Comparison of ENCODE assay signal across 19 cellular contexts in the genomic region with DNA sequence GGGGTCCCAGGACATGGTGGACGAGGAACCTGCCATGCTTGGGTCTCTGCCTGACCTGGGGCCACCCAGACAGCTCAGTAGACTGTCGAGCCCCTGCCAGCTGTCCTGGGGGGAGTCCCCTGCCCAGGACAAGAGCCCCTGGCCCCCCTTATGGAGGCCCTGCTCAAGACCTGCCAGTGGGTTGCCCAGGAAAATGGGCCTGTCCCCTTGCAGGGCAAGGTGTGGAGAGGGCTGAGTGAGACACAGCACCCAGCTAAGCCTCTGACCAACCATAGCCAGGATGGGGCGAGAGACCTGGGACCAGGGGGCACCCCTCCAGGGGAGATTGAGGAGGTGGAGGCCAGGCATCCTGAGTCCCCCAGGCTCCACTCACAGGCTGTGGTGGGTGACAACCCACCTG. TPM values are rescaled to one million over a fixed set of nuclear protein-coding genes. Genes with fewer than 3 reads are reported as not detected.
DNase-seq lines count a peak whose midpoint lies in the region; ATAC-seq, FAIRE-seq and TF ChIP-seq lines count a peak whose summit lies in the region.
"Had no signal": no experiment of that assay in that cellular context is flagged by ENCODE, and none has a peak within 500 bp of the region (broad histone marks: within the 10 kb centered on the region; RNA-seq: fewer than 3 reads in every experiment).

No MANE protein-coding gene starts in this region.

- TF ChIP-seq CTCF in HCT116 (IDR thresholded peaks at IDR 0.05 in 2 of 3, conservative IDR thresholded peaks at IDR 0.05 in 1 of 3; ENCODE audit: borderline replicate concordance in 1 of 3, insufficient read depth in 1 of 3, low read depth in 2 of 3, low read length in 2 of 3), result no peak
- TF ChIP-seq CTCF in neural progenitor cell (IDR thresholded peaks at IDR 0.05), result no peak

- H3K9me3 Mint-ChIP-seq in activated T-cell treated with anti-CD3 and anti-CD28 coated beads, Interleukin-2, amount 50 U/mL, for 72 hours, result no peaks in the 10 kb centered on the region
- no peaks in the 10 kb centered on the region for H3K9me3 Mint-ChIP-seq in activated naive CD8-positive, alpha-beta T cell treated with anti-CD3 and anti-CD28 coated beads for 36 hours
- no peaks in the 10 kb centered on the region for H3K9me3 Mint-ChIP-seq in neural progenitor cell

- CTCF ChIA-PET in HCT116 (lab: Charles Lee), result no interaction called here

- RAD21 ChIA-PET in HCT116 (lab: Charles Lee; ENCODE audit: low non-redundant PET in 1 of 2, low total read pairs in 2 of 2, uncharacterized antibody in 2 of 2, unreplicated experiment in 2 of 2), result no interaction called here

- no peak overlapping the region for H2AFZ ChIP-seq in HCT116 (ENCODE audit: low read depth, low read length, poor library complexity, severe bottlenecking)
- H2AFZ ChIP-seq in neural progenitor cell (replicated peaks), result no peak overlapping the region

- FAIRE-seq in frontal cortex (lab: Jason Lieb, UNC), result no peak
- FAIRE-seq: D721Med had no signal

- H3K9me2 ChIP-seq in HCT116 (ENCODE audit: insufficient read depth), result no peaks in the 10 kb centered on the region

- H3K4me2 ChIP-seq in HCT116 (ENCODE audit: low read length) (peak overlapping the region; percentile 77), neural progenitor cell (no peak overlapping the region)

- no peaks in the 10 kb centered on the region for H3K27me3 Mint-ChIP-seq in activated T-cell treated with anti-CD3 and anti-CD28 coated beads, Interleukin-2, amount 50 U/mL, for 72 hours (ENCODE audit: low read depth)
- no peaks in the 10 kb centered on the region for H3K27me3 Mint-ChIP-seq in activated naive CD8-positive, alpha-beta T cell treated with anti-CD3 and anti-CD28 coated beads for 36 hours
- H3K27me3 Mint-ChIP-seq in neural progenitor cell (ENCODE audit: insufficient read depth, low read depth), result peaks cover 2% of the 10 kb centered on the region

- peaks cover 7% of the 10 kb centered on the region for H3K4me1 Mint-ChIP-seq in activated T-cell treated with anti-CD3 and anti-CD28 coated beads, Interleukin-2, amount 50 U/mL, for 72 hours (ENCODE audit: low read depth)
- H3K4me1 Mint-ChIP-seq in activated naive CD8-positive, alpha-beta T cell treated with anti-CD3 and anti-CD28 coated beads for 36 hours, result no peaks in the 10 kb centered on the region
- H3K4me1 Mint-ChIP-seq in neural progenitor cell, result no peaks in the 10 kb centered on the region

- H3K4me1 ChIP-seq in HCT116 (ENCODE audit: control insufficient read depth in 1 of 2, insufficient read depth in 2 of 2, low read length in 2 of 2) (peaks cover 3 to 5% of the 10 kb centered on the region in 2 experiments; a peak in 2 of 4 replicates), neural progenitor cell (no peaks in the 10 kb centered on the region)

- TF ChIP-seq RAD21 in HCT116 (IDR thresholded peaks at IDR 0.05; ENCODE audit: low read depth), result no peak

- no peaks in the 10 kb centered on the region for H3K27me3 ChIP-seq in HCT116 (ENCODE audit: insufficient read depth, low read length)
- peaks cover 8% of the 10 kb centered on the region for H3K27me3 ChIP-seq in neural progenitor cell
- H3K27me3 ChIP-seq: body of pancreas, thyroid gland had no signal

- H3K9me3 ChIP-seq in HCT116 (ENCODE audit: control insufficient read depth in 1 of 2, insufficient read depth in 1 of 2, low read depth in 1 of 2, low read length in 2 of 2) (no peaks in the 10 kb centered on the region), neural progenitor cell (ENCODE audit: low read depth) (no peaks in the 10 kb centered on the region)
- H3K9me3 ChIP-seq: body of pancreas, thyroid gland had no signal

- no peak for ATAC-seq in activated T-cell treated with anti-CD3 and anti-CD28 coated beads, Interleukin-2, amount 50 U/mL, for 72 hours (replicated peaks in 1 of 2)
- ATAC-seq in HCT116, result no peak
- ATAC-seq in GM21737 (IDR thresholded peaks at IDR 0.05; ENCODE audit: unreplicated experiment), result no peak
- ATAC-seq: body of pancreas had no signal

- intact Hi-C loops in HCT116 (cut with micrococcal nuclease), result no loop called here

- H3K36me3 ChIP-seq in HCT116 (ENCODE audit: control insufficient read depth in 1 of 2, insufficient read depth in 2 of 2, low read length in 2 of 2), result no peaks in the 10 kb centered on the region
- H3K36me3 ChIP-seq in neural progenitor cell, result no peaks in the 10 kb centered on the region
- H3K36me3 ChIP-seq: thyroid gland had no signal

- H3K79me2 ChIP-seq in HCT116 (ENCODE audit: insufficient read depth, low read length), result peaks cover 6% of the 10 kb centered on the region; the same call in 1 of the 2 replicates
- H3K79me2 ChIP-seq in neural progenitor cell (ENCODE audit: low read depth), result peaks cover 7% of the 10 kb centered on the region

- H3K4me3 ChIP-seq in HCT116 (replicated peaks in 1 of 2; ENCODE audit: low read depth in 1 of 2, low read length in 2 of 2) (no peak overlapping the region), neural progenitor cell (no peak overlapping the region)
- H3K4me3 ChIP-seq: body of pancreas, thyroid gland had no signal

- no peak for TF ChIP-seq POLR2A in HCT116 (IDR thresholded peaks at IDR 0.05; ENCODE audit: borderline replicate concordance, extremely low read depth, insufficient read depth, insufficient read length)
- no peak for TF ChIP-seq POLR2A in erythroblast (IDR thresholded peaks at IDR 0.05; ENCODE audit: low read length)

- no TSS peak for BruUV-seq in HCT116 (replicated peaks; lab: Mats Ljungman, UMichigan)

- H3K9ac ChIP-seq in HCT116 (ENCODE audit: low read length), result no peak overlapping the region
- no peak overlapping the region for H3K9ac ChIP-seq in neural progenitor cell

- H3K36me3 Mint-ChIP-seq in activated T-cell treated with anti-CD3 and anti-CD28 coated beads, Interleukin-2, amount 50 U/mL, for 72 hours (ENCODE audit: insufficient read depth in 2 of 2), result no peaks in the 10 kb centered on the region
- peaks cover 3% of the 10 kb centered on the region for H3K36me3 Mint-ChIP-seq in activated naive CD8-positive, alpha-beta T cell treated with anti-CD3 and anti-CD28 coated beads for 36 hours
- H3K36me3 Mint-ChIP-seq in neural progenitor cell, result no peaks in the 10 kb centered on the region

- H3K27ac Mint-ChIP-seq in activated T-cell treated with anti-CD3 and anti-CD28 coated beads, Interleukin-2, amount 50 U/mL, for 72 hours, result no peak overlapping the region
- H3K27ac Mint-ChIP-seq in activated naive CD8-positive, alpha-beta T cell treated with anti-CD3 and anti-CD28 coated beads for 36 hours, result no peak overlapping the region
- H3K27ac Mint-ChIP-seq in neural progenitor cell, result no peak overlapping the region

- H4K20me1 ChIP-seq in HCT116 (ENCODE audit: insufficient read depth) (no peaks in the 10 kb centered on the region), neural progenitor cell (ENCODE audit: low read depth) (peaks cover 19% of the 10 kb centered on the region)

- peaks cover 9% of the 10 kb centered on the region for H3F3A ChIP-seq in neural progenitor cell (ENCODE audit: low read depth)

- POLR2A ChIA-PET in HCT116 (lab: Charles Lee), result no interaction called here

- no peak for DNase-seq in activated T-cell treated with anti-CD3 and anti-CD28 coated beads, Interleukin-2, amount 50 U/mL, for 72 hours
- no peak for DNase-seq in activated T-cell treated with anti-CD3 and anti-CD28 coated beads, Interleukin-2, amount 50 U/mL, for 1 hour
- no peak for DNase-seq in HCT116 (ENCODE audit: low read depth, low spot score)
- no peak for DNase-seq in activated naive CD8-positive, alpha-beta T cell treated with anti-CD3 and anti-CD28 coated beads for 36 hours
- DNase-seq in neural progenitor cell (ENCODE audit: low spot score), result no peak
- DNase-seq in frontal cortex (ENCODE audit: low spot score in 2 of 2), result no peak
- no peak for DNase-seq in erythroblast (lab: John Stamatoyannopoulos, UW)
- DNase-seq: body of pancreas, hippocampal formation, NCI-H1930, retina, SW 1271, thyroid gland had no signal

- H3K27ac ChIP-seq in HCT116 (ENCODE audit: low read depth, low read length) (no peak overlapping the region; the same call in 1 of the 2 replicates), neural progenitor cell (no peak overlapping the region)
- H3K27ac ChIP-seq: body of pancreas, thyroid gland had no signal

- peak overlapping the region; percentile 69 to 71 for H3K4me3 Mint-ChIP-seq in activated T-cell treated with anti-CD3 and anti-CD28 coated beads, Interleukin-2, amount 50 U/mL, for 72 hours
- peak overlapping the region; percentile 84 for H3K4me3 Mint-ChIP-seq in activated naive CD8-positive, alpha-beta T cell treated with anti-CD3 and anti-CD28 coated beads for 36 hours
- peak overlapping the region; percentile 71 for H3K4me3 Mint-ChIP-seq in neural progenitor cell

RNA-seq across cellular contexts. Expression of a gene that starts 1.8 kb away (rescaled TPM):
- 10 to 100 TPM; 14.9 to 17.1 TPM for total RNA-seq in activated T-cell treated with anti-CD3 and anti-CD28 coated beads, Interleukin-2, amount 50 U/mL, for 72 hours
- total RNA-seq in HCT116 (2021; ENCODE audit: unreplicated experiment) (21.5 TPM), neural progenitor cell (ENCODE audit: low replicate concordance) (9.3 and 20.5 TPM in 2 replicates), frontal cortex (6.9 TPM)
- 12.3 and 13.8 TPM in 2 replicates for polyA plus RNA-seq in HCT116 (2012)
- 10 to 100 TPM; 27.8 to 29.4 TPM for total RNA-seq in activated naive CD8-positive, alpha-beta T cell treated with anti-CD3 and anti-CD28 coated beads for 36 hours
- polyA plus RNA-seq: neural cell had no signal

RNA-seq across cellular contexts. Expression of a gene that starts 8.8 kb away (rescaled TPM):
- total RNA-seq in activated T-cell treated with anti-CD3 and anti-CD28 coated beads, Interleukin-2, amount 50 U/mL, for 72 hours, result not detected
- not detected for total RNA-seq in HCT116 (2021; ENCODE audit: unreplicated experiment)
- polyA plus RNA-seq in HCT116 (2012), result 0.12 and 0.19 TPM in 2 replicates
- not detected for total RNA-seq in activated naive CD8-positive, alpha-beta T cell treated with anti-CD3 and anti-CD28 coated beads for 36 hours
- total RNA-seq in neural progenitor cell (ENCODE audit: low replicate concordance), result 0.62 TPM in 1 of 2 replicates, not detected in the other
- total RNA-seq in frontal cortex, result not detected
- total RNA-seq: RPMI7951, thyroid gland had no signal
- polyA plus RNA-seq: AG04450, neural cell had no signal

RNA-seq across cellular contexts. Expression of a gene that starts 17.2 kb away (rescaled TPM):
- 10 to 100 TPM; 47.2 to 53.1 TPM for total RNA-seq in activated T-cell treated with anti-CD3 and anti-CD28 coated beads, Interleukin-2, amount 50 U/mL, for 72 hours
- total RNA-seq in HCT116 (2021; ENCODE audit: unreplicated experiment), result 58.0 TPM
- 36.7 and 51.3 TPM in 2 replicates for polyA plus RNA-seq in HCT116 (2012)
- 10 to 100 TPM; 58.1 to 62.2 TPM for total RNA-seq in activated naive CD8-positive, alpha-beta T cell treated with anti-CD3 and anti-CD28 coated beads for 36 hours
- 77.4 and 91.9 TPM in 2 replicates for total RNA-seq in neural progenitor cell (ENCODE audit: low replicate concordance)
- 35.5 TPM for total RNA-seq in frontal cortex

RNA-seq across cellular contexts. Expression of a gene that starts 19.3 kb away (rescaled TPM):
- total RNA-seq in activated T-cell treated with anti-CD3 and anti-CD28 coated beads, Interleukin-2, amount 50 U/mL, for 72 hours, result under 1 TPM in 1 of 2 donors, not detected in 1; 0.09 TPM
- 0.47 TPM for total RNA-seq in HCT116 (2021; ENCODE audit: unreplicated experiment)
- polyA plus RNA-seq in HCT116 (2012), result 0.12 and 0.22 TPM in 2 replicates
- total RNA-seq in activated naive CD8-positive, alpha-beta T cell treated with anti-CD3 and anti-CD28 coated beads for 36 hours, result not detected
- total RNA-seq in neural progenitor cell (ENCODE audit: low replicate concordance), result 1.6 TPM in 1 of 2 replicates, not detected in the other
- total RNA-seq in frontal cortex, result 8.2 TPM
- total RNA-seq: HT-29, RPMI7951 had no signal

RNA-seq across cellular contexts. Expression of a gene that starts 23.1 kb away (rescaled TPM):
- 10 to 100 TPM; 12.4 to 13.8 TPM for total RNA-seq in activated T-cell treated with anti-CD3 and anti-CD28 coated beads, Interleukin-2, amount 50 U/mL, for 72 hours
- 3.5 TPM for total RNA-seq in HCT116 (2021; ENCODE audit: unreplicated experiment)
- 3.0 and 3.1 TPM in 2 replicates for polyA plus RNA-seq in HCT116 (2012)
- 1 to 10 TPM; 4.6 to 4.7 TPM for total RNA-seq in activated naive CD8-positive, alpha-beta T cell treated with anti-CD3 and anti-CD28 coated beads for 36 hours
- 4.6 and 8.2 TPM in 2 replicates for total RNA-seq in neural progenitor cell (ENCODE audit: low replicate concordance)
- total RNA-seq in frontal cortex, result 7.7 TPM
